ENCODE assay signal across 1 cellular context in the genomic region with DNA sequence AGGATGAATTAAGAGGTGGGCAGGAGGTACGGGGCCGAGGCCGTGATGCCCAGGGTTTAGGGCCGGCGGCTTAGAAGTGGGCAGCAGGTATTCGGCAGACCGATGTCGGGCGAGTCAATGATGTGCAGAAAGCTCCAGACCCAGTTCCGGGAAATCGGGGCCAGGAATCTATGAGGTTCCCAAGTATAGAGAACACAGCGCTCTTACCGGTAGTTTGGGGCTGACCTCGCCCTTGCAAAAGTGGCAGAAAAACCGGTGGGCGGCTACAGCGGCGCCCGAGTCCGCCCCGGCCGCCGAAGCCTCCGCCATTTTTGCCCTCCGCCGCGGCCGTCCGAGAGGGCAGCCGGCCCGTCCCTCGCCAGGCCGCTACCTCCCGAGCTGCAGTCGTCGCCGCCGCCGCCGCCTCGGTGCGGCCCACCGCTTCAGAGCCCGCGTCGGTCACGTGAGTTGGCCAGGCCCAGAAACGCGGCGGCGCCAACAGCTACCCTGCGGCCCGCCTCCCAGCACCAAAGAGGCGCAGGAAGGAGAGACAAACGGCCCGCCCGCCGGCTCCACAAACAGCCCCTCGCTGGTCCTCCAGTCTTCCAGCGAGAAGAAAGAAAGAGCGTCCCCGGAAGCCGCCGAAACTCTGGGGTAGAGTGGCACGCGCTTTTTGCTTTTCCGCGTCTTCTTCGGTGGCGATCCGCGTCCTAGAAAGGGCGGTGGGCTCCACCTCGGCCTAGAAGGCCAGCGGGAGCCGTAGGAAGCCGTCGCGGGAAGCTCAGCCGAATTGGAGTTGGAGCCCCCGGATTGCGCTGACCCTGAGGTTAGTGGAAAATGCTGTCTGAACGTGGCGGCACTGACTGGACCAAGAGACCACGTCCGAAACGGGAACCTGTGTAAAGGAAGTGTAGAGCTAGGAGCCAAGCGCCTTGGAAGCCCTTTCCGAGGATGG.
TF ChIP-seq lines count a peak whose summit lies in the region.

A gene with protein sequence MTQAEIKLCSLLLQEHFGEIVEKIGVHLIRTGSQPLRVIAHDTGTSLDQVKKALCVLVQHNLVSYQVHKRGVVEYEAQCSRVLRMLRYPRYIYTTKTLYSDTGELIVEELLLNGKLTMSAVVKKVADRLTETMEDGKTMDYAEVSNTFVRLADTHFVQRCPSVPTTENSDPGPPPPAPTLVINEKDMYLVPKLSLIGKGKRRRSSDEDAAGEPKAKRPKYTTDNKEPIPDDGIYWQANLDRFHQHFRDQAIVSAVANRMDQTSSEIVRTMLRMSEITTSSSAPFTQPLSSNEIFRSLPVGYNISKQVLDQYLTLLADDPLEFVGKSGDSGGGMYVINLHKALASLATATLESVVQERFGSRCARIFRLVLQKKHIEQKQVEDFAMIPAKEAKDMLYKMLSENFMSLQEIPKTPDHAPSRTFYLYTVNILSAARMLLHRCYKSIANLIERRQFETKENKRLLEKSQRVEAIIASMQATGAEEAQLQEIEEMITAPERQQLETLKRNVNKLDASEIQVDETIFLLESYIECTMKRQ (plus strand): TSS at position 636 of the 934 bp plus-strand sequence. CDS start 1,577 bp downstream, outside the sequence.
A gene (minus strand): TSS at position 531 of the 934 bp plus-strand sequence. CDS start 222 bp downstream, at position 309.

TF ChIP-seq in HepG2, 621 proteins besides CTCF, POLR2A, EP300 and RAD21 (continued from another document and continues in another):
- TF ChIP-seq, protein P1, sequence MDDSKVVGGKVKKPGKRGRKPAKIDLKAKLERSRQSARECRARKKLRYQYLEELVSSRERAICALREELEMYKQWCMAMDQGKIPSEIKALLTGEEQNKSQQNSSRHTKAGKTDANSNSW (CRISPR knock-in tag; IDR thresholded peaks at IDR 0.05; ENCODE audit: borderline replicate concordance), result peak; percentile 29; the same call in 1 of the 2 replicates
- TF ChIP-seq SALL1 (CRISPR knock-in tag; IDR thresholded peaks at IDR 0.05), result peak; percentile 81
- no peak for TF ChIP-seq MTA3 (CRISPR knock-in tag; IDR thresholded peaks at IDR 0.05)
- TF ChIP-seq, protein P2, sequence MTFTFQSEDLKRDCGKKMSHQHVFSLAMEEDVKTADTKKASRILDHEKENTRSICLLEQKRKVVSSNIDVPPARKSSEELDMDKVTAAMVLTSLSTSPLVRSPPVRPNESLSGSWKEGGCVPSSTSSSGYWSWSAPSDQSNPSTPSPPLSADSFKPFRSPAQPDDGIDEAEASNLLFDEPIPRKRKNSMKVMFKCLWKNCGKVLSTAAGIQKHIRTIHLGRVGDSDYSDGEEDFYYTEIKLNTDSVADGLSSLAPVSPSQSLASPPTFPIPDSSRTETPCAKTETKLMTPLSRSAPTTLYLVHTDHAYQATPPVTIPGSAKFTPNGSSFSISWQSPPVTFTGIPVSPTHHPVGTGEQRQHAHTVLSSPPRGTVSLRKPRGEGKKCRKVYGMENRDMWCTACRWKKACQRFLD (CRISPR knock-in tag; IDR thresholded peaks at IDR 0.05; ENCODE audit: borderline replicate concordance), result 0 out of 2 replicates have a peak, but pooled peaks have one; percentile 65
- peak; percentile 60; the same call in 1 of the 2 replicates for TF ChIP-seq ZFP1 (CRISPR knock-in tag; IDR thresholded peaks at IDR 0.05)
- TF ChIP-seq ASH2L (IDR thresholded peaks at IDR 0.05; ENCODE audit: insufficient read length, low read depth, low read length), result peak; percentile 89
- TF ChIP-seq ZC3H4 (CRISPR knock-in tag; IDR thresholded peaks at IDR 0.05; ENCODE audit: borderline replicate concordance), result no peak
- 0 out of 2 replicates have a peak, but pooled peaks have one; percentile 21 for TF ChIP-seq MIXL1 (CRISPR knock-in tag; IDR thresholded peaks at IDR 0.05)
- TF ChIP-seq JUN (CRISPR knock-in tag; IDR thresholded peaks at IDR 0.05), result no peak
- TF ChIP-seq, protein P3, sequence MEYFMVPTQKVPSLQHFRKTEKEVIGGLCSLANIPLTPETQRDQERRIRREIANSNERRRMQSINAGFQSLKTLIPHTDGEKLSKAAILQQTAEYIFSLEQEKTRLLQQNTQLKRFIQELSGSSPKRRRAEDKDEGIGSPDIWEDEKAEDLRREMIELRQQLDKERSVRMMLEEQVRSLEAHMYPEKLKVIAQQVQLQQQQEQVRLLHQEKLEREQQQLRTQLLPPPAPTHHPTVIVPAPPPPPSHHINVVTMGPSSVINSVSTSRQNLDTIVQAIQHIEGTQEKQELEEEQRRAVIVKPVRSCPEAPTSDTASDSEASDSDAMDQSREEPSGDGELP (IDR thresholded peaks at IDR 0.05; ENCODE audit: borderline replicate concordance, low read depth), result no peak
- TF ChIP-seq ZNF790 (CRISPR knock-in tag; IDR thresholded peaks at IDR 0.05; ENCODE audit: borderline replicate concordance), result no peak; the same call in 1 of the 2 replicates
- no peak for TF ChIP-seq CCAR2 (optimal IDR thresholded peaks at IDR 0.05; ENCODE audit: low read depth, low read length)
- no peak for TF ChIP-seq ZBTB1 (CRISPR knock-in tag; IDR thresholded peaks at IDR 0.05; ENCODE audit: borderline replicate concordance)
- TF ChIP-seq ZNF891 (CRISPR knock-in tag; IDR thresholded peaks at IDR 0.05), result peak; percentile 84; the same call in 1 of the 2 replicates
- TF ChIP-seq, protein P4, sequence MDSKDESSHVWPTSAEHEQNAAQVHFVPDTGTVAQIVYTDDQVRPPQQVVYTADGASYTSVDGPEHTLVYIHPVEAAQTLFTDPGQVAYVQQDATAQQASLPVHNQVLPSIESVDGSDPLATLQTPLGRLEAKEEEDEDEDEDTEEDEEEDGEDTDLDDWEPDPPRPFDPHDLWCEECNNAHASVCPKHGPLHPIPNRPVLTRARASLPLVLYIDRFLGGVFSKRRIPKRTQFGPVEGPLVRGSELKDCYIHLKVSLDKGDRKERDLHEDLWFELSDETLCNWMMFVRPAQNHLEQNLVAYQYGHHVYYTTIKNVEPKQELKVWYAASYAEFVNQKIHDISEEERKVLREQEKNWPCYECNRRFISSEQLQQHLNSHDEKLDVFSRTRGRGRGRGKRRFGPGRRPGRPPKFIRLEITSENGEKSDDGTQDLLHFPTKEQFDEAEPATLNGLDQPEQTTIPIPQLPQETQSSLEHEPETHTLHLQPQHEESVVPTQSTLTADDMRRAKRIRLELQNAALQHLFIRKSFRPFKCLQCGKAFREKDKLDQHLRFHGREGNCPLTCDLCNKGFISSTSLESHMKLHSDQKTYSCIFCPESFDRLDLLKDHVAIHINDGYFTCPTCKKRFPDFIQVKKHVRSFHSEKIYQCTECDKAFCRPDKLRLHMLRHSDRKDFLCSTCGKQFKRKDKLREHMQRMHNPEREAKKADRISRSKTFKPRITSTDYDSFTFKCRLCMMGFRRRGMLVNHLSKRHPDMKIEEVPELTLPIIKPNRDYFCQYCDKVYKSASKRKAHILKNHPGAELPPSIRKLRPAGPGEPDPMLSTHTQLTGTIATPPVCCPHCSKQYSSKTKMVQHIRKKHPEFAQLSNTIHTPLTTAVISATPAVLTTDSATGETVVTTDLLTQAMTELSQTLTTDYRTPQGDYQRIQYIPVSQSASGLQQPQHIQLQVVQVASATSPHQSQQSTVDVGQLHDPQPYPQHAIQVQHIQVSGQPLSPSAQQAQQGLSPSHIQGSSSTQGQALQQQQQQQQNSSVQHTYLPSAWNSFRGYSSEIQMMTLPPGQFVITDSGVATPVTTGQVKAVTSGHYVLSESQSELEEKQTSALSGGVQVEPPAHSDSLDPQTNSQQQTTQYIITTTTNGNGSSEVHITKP (CRISPR knock-in tag; IDR thresholded peaks at IDR 0.05; ENCODE audit: low read depth), result no peak
- TF ChIP-seq, protein P5, sequence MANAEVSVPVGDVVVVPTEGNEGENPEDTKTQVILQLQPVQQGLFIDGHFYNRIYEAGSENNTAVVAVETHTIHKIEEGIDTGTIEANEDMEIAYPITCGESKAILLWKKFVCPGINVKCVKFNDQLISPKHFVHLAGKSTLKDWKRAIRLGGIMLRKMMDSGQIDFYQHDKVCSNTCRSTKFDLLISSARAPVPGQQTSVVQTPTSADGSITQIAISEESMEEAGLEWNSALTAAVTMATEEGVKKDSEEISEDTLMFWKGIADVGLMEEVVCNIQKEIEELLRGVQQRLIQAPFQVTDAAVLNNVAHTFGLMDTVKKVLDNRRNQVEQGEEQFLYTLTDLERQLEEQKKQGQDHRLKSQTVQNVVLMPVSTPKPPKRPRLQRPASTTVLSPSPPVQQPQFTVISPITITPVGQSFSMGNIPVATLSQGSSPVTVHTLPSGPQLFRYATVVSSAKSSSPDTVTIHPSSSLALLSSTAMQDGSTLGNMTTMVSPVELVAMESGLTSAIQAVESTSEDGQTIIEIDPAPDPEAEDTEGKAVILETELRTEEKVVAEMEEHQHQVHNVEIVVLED (CRISPR knock-in tag; IDR thresholded peaks at IDR 0.05; ENCODE audit: borderline replicate concordance), result peak; percentile 78; the same call in 1 of the 2 replicates
- TF ChIP-seq CAMTA2 (CRISPR knock-in tag; IDR thresholded peaks at IDR 0.05; ENCODE audit: borderline replicate concordance), result peak; percentile 67; the same call in 1 of the 2 replicates
- no peak for TF ChIP-seq ZNF550 (CRISPR knock-in tag; IDR thresholded peaks at IDR 0.05; ENCODE audit: borderline replicate concordance)
- TF ChIP-seq, protein P6, sequence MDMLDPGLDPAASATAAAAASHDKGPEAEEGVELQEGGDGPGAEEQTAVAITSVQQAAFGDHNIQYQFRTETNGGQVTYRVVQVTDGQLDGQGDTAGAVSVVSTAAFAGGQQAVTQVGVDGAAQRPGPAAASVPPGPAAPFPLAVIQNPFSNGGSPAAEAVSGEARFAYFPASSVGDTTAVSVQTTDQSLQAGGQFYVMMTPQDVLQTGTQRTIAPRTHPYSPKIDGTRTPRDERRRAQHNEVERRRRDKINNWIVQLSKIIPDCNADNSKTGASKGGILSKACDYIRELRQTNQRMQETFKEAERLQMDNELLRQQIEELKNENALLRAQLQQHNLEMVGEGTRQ (IDR thresholded peaks at IDR 0.05; ENCODE audit: low read depth, low read length), result peak; percentile 5; the same call in 1 of the 2 replicates
- TF ChIP-seq, protein P6 (CRISPR knock-in tag; IDR thresholded peaks at IDR 0.05; ENCODE audit: borderline replicate concordance), result peak; percentile 74; the same call in 1 of the 2 replicates
- TF ChIP-seq ZNF605 (CRISPR knock-in tag; IDR thresholded peaks at IDR 0.05), result peak; percentile 58; the same call in 1 of the 2 replicates
- TF ChIP-seq GTF3A (CRISPR knock-in tag; conservative IDR thresholded peaks at IDR 0.05), result no peak
- TF ChIP-seq, protein P7, sequence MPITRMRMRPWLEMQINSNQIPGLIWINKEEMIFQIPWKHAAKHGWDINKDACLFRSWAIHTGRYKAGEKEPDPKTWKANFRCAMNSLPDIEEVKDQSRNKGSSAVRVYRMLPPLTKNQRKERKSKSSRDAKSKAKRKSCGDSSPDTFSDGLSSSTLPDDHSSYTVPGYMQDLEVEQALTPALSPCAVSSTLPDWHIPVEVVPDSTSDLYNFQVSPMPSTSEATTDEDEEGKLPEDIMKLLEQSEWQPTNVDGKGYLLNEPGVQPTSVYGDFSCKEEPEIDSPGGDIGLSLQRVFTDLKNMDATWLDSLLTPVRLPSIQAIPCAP (CRISPR knock-in tag; IDR thresholded peaks at IDR 0.05; ENCODE audit: low read depth), result no peak
- TF ChIP-seq, protein P8, sequence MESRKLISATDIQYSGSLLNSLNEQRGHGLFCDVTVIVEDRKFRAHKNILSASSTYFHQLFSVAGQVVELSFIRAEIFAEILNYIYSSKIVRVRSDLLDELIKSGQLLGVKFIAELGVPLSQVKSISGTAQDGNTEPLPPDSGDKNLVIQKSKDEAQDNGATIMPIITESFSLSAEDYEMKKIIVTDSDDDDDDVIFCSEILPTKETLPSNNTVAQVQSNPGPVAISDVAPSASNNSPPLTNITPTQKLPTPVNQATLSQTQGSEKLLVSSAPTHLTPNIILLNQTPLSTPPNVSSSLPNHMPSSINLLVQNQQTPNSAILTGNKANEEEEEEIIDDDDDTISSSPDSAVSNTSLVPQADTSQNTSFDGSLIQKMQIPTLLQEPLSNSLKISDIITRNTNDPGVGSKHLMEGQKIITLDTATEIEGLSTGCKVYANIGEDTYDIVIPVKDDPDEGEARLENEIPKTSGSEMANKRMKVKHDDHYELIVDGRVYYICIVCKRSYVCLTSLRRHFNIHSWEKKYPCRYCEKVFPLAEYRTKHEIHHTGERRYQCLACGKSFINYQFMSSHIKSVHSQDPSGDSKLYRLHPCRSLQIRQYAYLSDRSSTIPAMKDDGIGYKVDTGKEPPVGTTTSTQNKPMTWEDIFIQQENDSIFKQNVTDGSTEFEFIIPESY (CRISPR knock-in tag; IDR thresholded peaks at IDR 0.05), result no peak
- TF ChIP-seq, protein P9, sequence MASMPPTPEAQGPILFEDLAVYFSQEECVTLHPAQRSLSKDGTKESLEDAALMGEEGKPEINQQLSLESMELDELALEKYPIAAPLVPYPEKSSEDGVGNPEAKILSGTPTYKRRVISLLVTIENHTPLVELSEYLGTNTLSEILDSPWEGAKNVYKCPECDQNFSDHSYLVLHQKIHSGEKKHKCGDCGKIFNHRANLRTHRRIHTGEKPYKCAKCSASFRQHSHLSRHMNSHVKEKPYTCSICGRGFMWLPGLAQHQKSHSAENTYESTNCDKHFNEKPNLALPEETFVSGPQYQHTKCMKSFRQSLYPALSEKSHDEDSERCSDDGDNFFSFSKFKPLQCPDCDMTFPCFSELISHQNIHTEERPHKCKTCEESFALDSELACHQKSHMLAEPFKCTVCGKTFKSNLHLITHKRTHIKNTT (CRISPR knock-in tag; IDR thresholded peaks at IDR 0.05), result no peak
- peak; percentile 96 for TF ChIP-seq PHF8 (CRISPR knock-in tag; IDR thresholded peaks at IDR 0.05)
- TF ChIP-seq, protein P10, sequence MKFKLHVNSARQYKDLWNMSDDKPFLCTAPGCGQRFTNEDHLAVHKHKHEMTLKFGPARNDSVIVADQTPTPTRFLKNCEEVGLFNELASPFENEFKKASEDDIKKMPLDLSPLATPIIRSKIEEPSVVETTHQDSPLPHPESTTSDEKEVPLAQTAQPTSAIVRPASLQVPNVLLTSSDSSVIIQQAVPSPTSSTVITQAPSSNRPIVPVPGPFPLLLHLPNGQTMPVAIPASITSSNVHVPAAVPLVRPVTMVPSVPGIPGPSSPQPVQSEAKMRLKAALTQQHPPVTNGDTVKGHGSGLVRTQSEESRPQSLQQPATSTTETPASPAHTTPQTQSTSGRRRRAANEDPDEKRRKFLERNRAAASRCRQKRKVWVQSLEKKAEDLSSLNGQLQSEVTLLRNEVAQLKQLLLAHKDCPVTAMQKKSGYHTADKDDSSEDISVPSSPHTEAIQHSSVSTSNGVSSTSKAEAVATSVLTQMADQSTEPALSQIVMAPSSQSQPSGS (CRISPR knock-in tag; IDR thresholded peaks at IDR 0.05), result peak; percentile 67; the same call in 1 of the 2 replicates
- TF ChIP-seq, protein P11, sequence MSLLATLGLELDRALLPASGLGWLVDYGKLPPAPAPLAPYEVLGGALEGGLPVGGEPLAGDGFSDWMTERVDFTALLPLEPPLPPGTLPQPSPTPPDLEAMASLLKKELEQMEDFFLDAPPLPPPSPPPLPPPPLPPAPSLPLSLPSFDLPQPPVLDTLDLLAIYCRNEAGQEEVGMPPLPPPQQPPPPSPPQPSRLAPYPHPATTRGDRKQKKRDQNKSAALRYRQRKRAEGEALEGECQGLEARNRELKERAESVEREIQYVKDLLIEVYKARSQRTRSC (CRISPR knock-in tag; IDR thresholded peaks at IDR 0.05; ENCODE audit: low read depth), result no peak
- TF ChIP-seq RBM39 (IDR thresholded peaks at IDR 0.05; ENCODE audit: low read depth, low read length, poor library complexity, severe bottlenecking), result peak; percentile 82
- TF ChIP-seq, protein P12, sequence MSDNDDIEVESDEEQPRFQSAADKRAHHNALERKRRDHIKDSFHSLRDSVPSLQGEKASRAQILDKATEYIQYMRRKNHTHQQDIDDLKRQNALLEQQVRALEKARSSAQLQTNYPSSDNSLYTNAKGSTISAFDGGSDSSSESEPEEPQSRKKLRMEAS (IDR thresholded peaks at IDR 0.05), result peak; percentile 78
